In the genomic region with DNA sequence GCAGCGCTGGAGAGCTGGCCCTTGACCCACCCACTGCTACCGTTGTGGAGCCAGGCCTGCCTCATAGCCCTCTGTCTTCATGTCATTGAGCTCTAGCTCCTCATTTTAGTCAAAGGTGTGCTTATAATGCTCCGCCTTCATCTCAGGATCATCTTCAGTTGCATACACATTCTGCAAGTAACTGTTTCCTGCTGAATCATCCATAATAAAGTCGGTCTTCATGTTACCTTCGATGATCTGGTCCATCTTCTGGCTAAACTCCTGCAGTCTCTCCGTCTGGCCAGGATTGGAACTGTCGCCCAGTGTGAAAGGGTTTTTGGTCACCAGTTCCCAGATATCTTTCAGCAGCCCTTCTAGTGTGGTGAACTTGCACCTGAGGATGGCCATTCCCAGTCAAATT, we compare ENCODE assay signal across 17 cellular contexts.
DNase-seq lines count a peak whose midpoint lies in the region; ATAC-seq and TF ChIP-seq lines count a peak whose summit lies in the region.
"Had no signal": no experiment of that assay in that cellular context is flagged by ENCODE, and none has a peak within 500 bp of the region (broad histone marks: within the 10 kb centered on the region; RNA-seq: fewer than 3 reads in every experiment).

No MANE protein-coding gene starts in this region.

- no peak for TF ChIP-seq CTCF in activated CD8-positive, alpha-beta T cell treated with anti-CD3 and anti-CD28 coated beads for 36 hours (IDR thresholded peaks at IDR 0.05)
- TF ChIP-seq CTCF in esophagus muscularis mucosa (IDR thresholded peaks at IDR 0.05) = no peak

- H3K4me1 Mint-ChIP-seq in activated CD8-positive, alpha-beta T cell treated with anti-CD3 and anti-CD28 coated beads, Interleukin-2, amount 10 ng/mL, durations not matched to agents 7 days and 5 days (ENCODE audit: low read depth) = peaks cover 11% of the 10 kb centered on the region
- H3K4me1 Mint-ChIP-seq in activated CD8-positive, alpha-beta T cell treated with anti-CD3 and anti-CD28 coated beads for 36 hours (ENCODE audit: low read depth) = peaks cover 9% of the 10 kb centered on the region

- peaks cover 22% of the 10 kb centered on the region for H3K27me3 Mint-ChIP-seq in activated CD8-positive, alpha-beta T cell treated with anti-CD3 and anti-CD28 coated beads, Interleukin-2, amount 10 ng/mL, durations not matched to agents 7 days and 5 days (ENCODE audit: low read depth)
- no peaks in the 10 kb centered on the region for H3K27me3 Mint-ChIP-seq in activated CD8-positive, alpha-beta T cell treated with anti-CD3 and anti-CD28 coated beads for 36 hours
- H3K27me3 Mint-ChIP-seq: CD4-positive, alpha-beta T cell had no signal

- H3K27ac ChIP-seq in esophagus muscularis mucosa (replicated peaks in 1 of 4) = no peak overlapping the region
- H3K27ac ChIP-seq: 22Rv1; A549; BLaER1 treated with 17β-estradiol and CSF1 and Interleukin-3, amounts not matched to agents 10 nM and 100 nM; C4-2B had no signal

- ATAC-seq in activated CD8-positive, alpha-beta T cell treated with anti-CD3 and anti-CD28 coated beads, Interleukin-2, amount 10 ng/mL, durations not matched to agents 7 days and 5 days = no peak
- ATAC-seq in activated CD8-positive, alpha-beta T cell treated with anti-CD3 and anti-CD28 coated beads for 36 hours = no peak
- no peak for ATAC-seq in GM18861 (IDR thresholded peaks at IDR 0.05; ENCODE audit: unreplicated experiment)
- ATAC-seq: A549; CD8-positive, alpha-beta T cell had no signal

- POLR2A ChIA-PET in activated CD8-positive, alpha-beta T cell treated with anti-CD3 and anti-CD28 coated beads, Interleukin-2, amount 10 ng/mL, durations not matched to agents 7 days and 5 days (lab: Charles Lee) = interaction anchor here (0.6 kb wide), 1 partner anchor 843 kb away, joined by 3 read pairs; no protein-coding TSS in a partner anchor
- POLR2A ChIA-PET in activated CD8-positive, alpha-beta T cell treated with anti-CD3 and anti-CD28 coated beads for 36 hours (lab: Charles Lee) = interaction anchor here (0.9 kb wide), 1 partner anchor 12 kb away, joined by 4 read pairs; no protein-coding TSS in a partner anchor

- H3K36me3 Mint-ChIP-seq in activated CD8-positive, alpha-beta T cell treated with anti-CD3 and anti-CD28 coated beads, Interleukin-2, amount 10 ng/mL, durations not matched to agents 7 days and 5 days (ENCODE audit: low read depth) = peaks cover 6% of the 10 kb centered on the region
- no peaks in the 10 kb centered on the region for H3K36me3 Mint-ChIP-seq in activated CD8-positive, alpha-beta T cell treated with anti-CD3 and anti-CD28 coated beads for 36 hours (ENCODE audit: low read depth)
- H3K36me3 Mint-ChIP-seq: CD8-positive, alpha-beta T cell had no signal

- intact Hi-C loops in activated CD8-positive, alpha-beta T cell treated with anti-CD3 and anti-CD28 coated beads for 36 hours (cut with micrococcal nuclease) = no loop called here
- intact Hi-C loops in esophagus muscularis mucosa (cut with DNase I) = no loop called here

- H3K36me3 ChIP-seq in esophagus muscularis mucosa = no peaks in the 10 kb centered on the region

- no peak overlapping the region for H3K4me3 Mint-ChIP-seq in activated CD8-positive, alpha-beta T cell treated with anti-CD3 and anti-CD28 coated beads, Interleukin-2, amount 10 ng/mL, durations not matched to agents 7 days and 5 days
- H3K4me3 Mint-ChIP-seq in activated CD8-positive, alpha-beta T cell treated with anti-CD3 and anti-CD28 coated beads for 36 hours = no peak overlapping the region
- H3K4me3 Mint-ChIP-seq: B cell; CD4-positive, alpha-beta T cell; CD8-positive, alpha-beta T cell had no signal

- no peaks in the 10 kb centered on the region for H3K27me3 ChIP-seq in esophagus muscularis mucosa
- H3K27me3 ChIP-seq: BLaER1 treated with 17β-estradiol and CSF1 and Interleukin-3, amounts not matched to agents 10 nM and 100 nM had no signal

- no peak overlapping the region for H3K4me3 ChIP-seq in esophagus muscularis mucosa
- H3K4me3 ChIP-seq: A549; BLaER1 treated with 17β-estradiol and CSF1 and Interleukin-3, amounts not matched to agents 10 nM and 100 nM had no signal

- H3K4me1 ChIP-seq in esophagus muscularis mucosa = peaks cover 6 to 21% (median 19%) of the 10 kb centered on the region in 4 donors

- 88% methylated on average over 7 of the region's 7 CpGs for WGBS in esophagus muscularis mucosa

- DNase-seq in activated CD8-positive, alpha-beta T cell treated with anti-CD3 and anti-CD28 coated beads, Interleukin-2, amount 10 ng/mL, durations not matched to agents 7 days and 5 days = peak; percentile 8
- no peak for DNase-seq in activated CD8-positive, alpha-beta T cell treated with anti-CD3 and anti-CD28 coated beads for 36 hours
- DNase-seq in esophagus muscularis mucosa (ENCODE audit: extremely low spot score) = peak; percentile 60
- no peak for DNase-seq in NCI-H1436 treated with DMSO at 0.1 percent for 48 hours (lab: John Stamatoyannopoulos, UW)
- DNase-seq: AML-193; Caco-2; Calu3; CD4-positive, alpha-beta T cell; CD8-positive, alpha-beta T cell; DMS79 treated with DMSO at 0.1 percent for 48 hours; GF-D8 had no signal

- CTCF ChIA-PET in activated CD8-positive, alpha-beta T cell treated with anti-CD3 and anti-CD28 coated beads, Interleukin-2, amount 10 ng/mL, durations not matched to agents 7 days and 5 days (lab: Charles Lee) = interaction anchor here (1.0 to 1.4 kb wide), 3 partner anchors 12 to 71 kb away, joined by 3 read pairs; no protein-coding TSS in a partner anchor
- CTCF ChIA-PET in activated CD8-positive, alpha-beta T cell treated with anti-CD3 and anti-CD28 coated beads for 36 hours (lab: Charles Lee) = interaction anchor here (1.6 to 4.0 kb wide), 2 partner anchors 107 to 244 kb away, joined by 5 to 22 read pairs; no protein-coding TSS in a partner anchor

- TF ChIP-seq EP300 in esophagus muscularis mucosa (IDR thresholded peaks at IDR 0.05) = no peak

- H3K27ac Mint-ChIP-seq in activated CD8-positive, alpha-beta T cell treated with anti-CD3 and anti-CD28 coated beads, Interleukin-2, amount 10 ng/mL, durations not matched to agents 7 days and 5 days = no peak overlapping the region
- H3K27ac Mint-ChIP-seq in activated CD8-positive, alpha-beta T cell treated with anti-CD3 and anti-CD28 coated beads for 36 hours = no peak overlapping the region
- H3K27ac Mint-ChIP-seq: B cell; CD4-positive, alpha-beta T cell; CD8-positive, alpha-beta T cell had no signal

- peaks cover 15% of the 10 kb centered on the region for H3K9me3 Mint-ChIP-seq in activated CD8-positive, alpha-beta T cell treated with anti-CD3 and anti-CD28 coated beads, Interleukin-2, amount 10 ng/mL, durations not matched to agents 7 days and 5 days (ENCODE audit: insufficient read depth)
- H3K9me3 Mint-ChIP-seq in activated CD8-positive, alpha-beta T cell treated with anti-CD3 and anti-CD28 coated beads for 36 hours = peaks cover 6% of the 10 kb centered on the region
- H3K9me3 Mint-ChIP-seq: CD8-positive, alpha-beta T cell had no signal

- no peak for TF ChIP-seq POLR2A in esophagus muscularis mucosa (IDR thresholded peaks at IDR 0.05; ENCODE audit: low read depth)

- H3K9me3 ChIP-seq in esophagus muscularis mucosa = peaks cover 0 to 5% (median 0%) of the 10 kb centered on the region in 4 donors
- H3K9me3 ChIP-seq: Caco-2 had no signal

Comparison
In these comparisons a context has a peak if more than half of its experiments do, and no peak if none do; other contexts are left out.
1. DNase-seq: peak in activated CD8-positive, alpha-beta T cell treated with anti-CD3 and anti-CD28 coated beads, Interleukin-2, amount 10 ng/mL, durations not matched to agents 7 days and 5 days (single experiment) and esophagus muscularis mucosa (single experiment); none in activated CD8-positive, alpha-beta T cell treated with anti-CD3 and anti-CD28 coated beads for 36 hours (single experiment) and NCI-H1436 treated with DMSO at 0.1 percent for 48 hours (single experiment).